19 cellular contexts compared by ENCODE assay signal in genomic region chr10:9296206-9296605, GRCh38.
"Had no signal": no experiment of that assay in that cellular context is flagged by ENCODE, and none has a peak within 500 bp of the region (broad histone marks: within the 10 kb centered on the region; RNA-seq: fewer than 3 reads in every experiment).

No MANE protein-coding gene starts in this region.

- ATAC-seq: activated CD8-positive, alpha-beta T cell treated with anti-CD3 and anti-CD28 coated beads, Interleukin-2, amount 10 ng/mL, durations not matched to agents 7 days and 5 days; gastroesophageal sphincter; heart right ventricle; left colon; lower lobe of right lung had no signal

- DNase-seq: activated CD4-positive, alpha-beta T cell treated with anti-CD3 and anti-CD28 coated beads for 4 hours; activated CD8-positive, alpha-beta memory T cell treated with anti-CD3 and anti-CD28 coated beads, Interleukin-2, amount 50 U/mL, for 4 hours; activated CD8-positive, alpha-beta T cell treated with anti-CD3 and anti-CD28 coated beads, Interleukin-2, amount 10 ng/mL, durations not matched to agents 7 days and 5 days; activated gamma-delta T cell; activated T-cell treated with anti-CD3 and anti-CD28 coated beads, Interleukin-2, amount 50 U/mL, for 48 hours; amygdala; cerebellar nuclear complex; effector CD8-positive, alpha-beta T cell; heart right ventricle; left colon; lower lobe of right lung; nephron progenitor cell; occipital lobe; stimulated activated CD4-positive, alpha-beta T cell treated with anti-CD3 and anti-CD28 coated beads, Interleukin-15, amount 100 ng/mL, for 24 hours; stimulated activated CD4-positive, alpha-beta T cell treated with anti-CD3 and anti-CD28 coated beads, Interleukin-4, amount 100 ng/mL, for 24 hours; stimulated activated naive CD4-positive, alpha-beta T cell; substantia nigra; transverse colon had no signal
